ENCODE assay signal across 17 cellular contexts in genomic region chr6:102229271-102229670, GRCh38.
A peak's percentile ranks its signal among the peaks of the same experiment; 100 is the strongest.
DNase-seq lines count a peak whose midpoint lies in the region; ATAC-seq and TF ChIP-seq lines count a peak whose summit lies in the region.
"Had no signal": no experiment of that assay in that cellular context is flagged by ENCODE, and none has a peak within 500 bp of the region (broad histone marks: within the 10 kb centered on the region; RNA-seq: fewer than 3 reads in every experiment).

No MANE protein-coding gene starts in this region.

- H2BK5ac ChIP-seq in mesendoderm (ENCODE audit: low read length) = no peak overlapping the region

- H3K27me3 ChIP-seq in A673 (replicated peaks; ENCODE audit: insufficient read depth, low read depth, low read length, poor library complexity) (no peaks in the 10 kb centered on the region), mesendoderm (ENCODE audit: insufficient read depth, low read length, poor library complexity) (no peaks in the 10 kb centered on the region)
- H3K27me3 ChIP-seq: BE2C had no signal

- TF ChIP-seq CTCF in A673 (conservative IDR thresholded peaks at IDR 0.05; ENCODE audit: low read depth, low read length) = no peak
- no peak for TF ChIP-seq CTCF in WTC11 (IDR thresholded peaks at IDR 0.05)

- no peak overlapping the region for H3K18ac ChIP-seq in mesendoderm (ENCODE audit: low read length)

- POLR2A ChIA-PET in A673 (lab: Charles Lee; ENCODE audit: low non-redundant PET) (no interaction called here), WTC11 (lab: Charles Lee) (no interaction called here)
- POLR2A ChIA-PET in activated CD4-positive, alpha-beta memory T cell treated with anti-CD3 and anti-CD28 coated beads, Interleukin-2, amount 10 ng/mL, durations not matched to agents 7 days and 5 days (lab: Charles Lee) = no interaction called here

- H3K27me3 Mint-ChIP-seq in WTC11 (ENCODE audit: low read depth) = no peaks in the 10 kb centered on the region
- H3K27me3 Mint-ChIP-seq in activated CD4-positive, alpha-beta memory T cell treated with anti-CD3 and anti-CD28 coated beads, Interleukin-2, amount 10 ng/mL, durations not matched to agents 7 days and 5 days = no peaks in the 10 kb centered on the region
- H3K27me3 Mint-ChIP-seq: CD4-positive, alpha-beta memory T cell had no signal

- no peak overlapping the region for H4K8ac ChIP-seq in mesendoderm (ENCODE audit: low read depth, low read length)

- intact Hi-C loops in A673 (cut with micrococcal nuclease; ENCODE audit: unreplicated experiment) = no loop called here

- H3K4me1 ChIP-seq in A673 (ENCODE audit: insufficient read depth, low read length, poor library complexity, severe bottlenecking) = no peaks in the 10 kb centered on the region
- no peaks in the 10 kb centered on the region for H3K4me1 ChIP-seq in mesendoderm (ENCODE audit: control insufficient read depth, low read depth, low read length)

- no peak overlapping the region for H3K4me2 ChIP-seq in mesendoderm (ENCODE audit: low read length)

- peak; percentile 83 for ATAC-seq in WTC11
- ATAC-seq in GM19467 (IDR thresholded peaks at IDR 0.05; ENCODE audit: unreplicated experiment) = no peak
- ATAC-seq: HepG2 had no signal

- CTCF ChIA-PET in A673 (lab: Charles Lee) = no interaction called here
- CTCF ChIA-PET in WTC11 (lab: Charles Lee) = no interaction called here
- CTCF ChIA-PET in activated CD4-positive, alpha-beta memory T cell treated with anti-CD3 and anti-CD28 coated beads, Interleukin-2, amount 10 ng/mL, durations not matched to agents 7 days and 5 days (lab: Charles Lee) = no interaction called here

- H3K36me3 ChIP-seq in A673 (ENCODE audit: insufficient read depth, low read length, poor library complexity, severe bottlenecking) = no peaks in the 10 kb centered on the region
- no peaks in the 10 kb centered on the region for H3K36me3 ChIP-seq in mesendoderm (ENCODE audit: control insufficient read depth, insufficient read depth, low read length)
- H3K36me3 ChIP-seq: BE2C, HAP-1 had no signal

- H3K27ac Mint-ChIP-seq in WTC11 = peak overlapping the region; percentile 23; the same call in 1 of the 2 replicates
- H3K27ac Mint-ChIP-seq in activated CD4-positive, alpha-beta memory T cell treated with anti-CD3 and anti-CD28 coated beads, Interleukin-2, amount 10 ng/mL, durations not matched to agents 7 days and 5 days = no peak overlapping the region
- H3K27ac Mint-ChIP-seq: CD4-positive, alpha-beta memory T cell; HFFc6 had no signal

- no peak overlapping the region for H2BK15ac ChIP-seq in mesendoderm (replicated peaks; ENCODE audit: low read depth)

- H3K27ac ChIP-seq in A673 (ENCODE audit: low read depth, low read length, poor library complexity, severe bottlenecking) (no peak overlapping the region), mesendoderm (ENCODE audit: low read depth, low read length) (no peak overlapping the region)
- H3K27ac ChIP-seq: C4-2B, GM23248 had no signal

- H3K9ac ChIP-seq in mesendoderm (ENCODE audit: low read length) = no peak overlapping the region
- H3K9ac ChIP-seq: GM23248 had no signal

- H2AK5ac ChIP-seq in mesendoderm (ENCODE audit: low read length) = no peak overlapping the region

- no peak overlapping the region for H3K56ac ChIP-seq in mesendoderm (ENCODE audit: low read length)

- no peaks in the 10 kb centered on the region for H3K79me2 ChIP-seq in mesendoderm (ENCODE audit: control insufficient read depth, insufficient read depth, low read length)

- no TSS peak for BruUV-seq in A673 (replicated peaks; lab: Mats Ljungman, UMichigan)

- no peak overlapping the region for H3K23ac ChIP-seq in mesendoderm (ENCODE audit: low read length)

- no peaks in the 10 kb centered on the region for H3K9me3 ChIP-seq in A673 (ENCODE audit: low read depth, low read length, poor library complexity, severe bottlenecking)
- H3K9me3 ChIP-seq: BE2C, HAP-1 had no signal

- no peak overlapping the region for H4K5ac ChIP-seq in mesendoderm (ENCODE audit: low read length)

- H3K36me3 Mint-ChIP-seq in WTC11 = no peaks in the 10 kb centered on the region
- no peaks in the 10 kb centered on the region for H3K36me3 Mint-ChIP-seq in activated CD4-positive, alpha-beta memory T cell treated with anti-CD3 and anti-CD28 coated beads, Interleukin-2, amount 10 ng/mL, durations not matched to agents 7 days and 5 days (ENCODE audit: low read depth)
- H3K36me3 Mint-ChIP-seq: CD4-positive, alpha-beta memory T cell had no signal

- DNase-seq in A673 (ENCODE audit: low spot score) = peak; percentile 7
- DNase-seq in HCEC 1CT = peak; percentile 17
- no peak for DNase-seq in WTC11 (ENCODE audit: low spot score)
- peak; percentile 3 for DNase-seq in mesendoderm
- no peak for DNase-seq in GF-D8 (lab: John Stamatoyannopoulos, UW)
- no peak for DNase-seq in activated CD4-positive, alpha-beta memory T cell treated with anti-CD3 and anti-CD28 coated beads, Interleukin-2, amount 10 ng/mL, durations not matched to agents 7 days and 5 days
- DNase-seq: BE2C; CD4-positive, alpha-beta memory T cell; DMS153; DND-41; GDM1; GM23248; HFFc6 had no signal

- WGBS in mesendoderm (ENCODE audit: extremely low coverage, insufficient coverage, low lambda C conversion rate) = no CpG with 5 or more reads among the region's 1 CpG

- H3K4ac ChIP-seq in mesendoderm (ENCODE audit: low read depth, low read length) = no peak overlapping the region

- H3K79me1 ChIP-seq in mesendoderm (ENCODE audit: low read length) = no peaks in the 10 kb centered on the region

- no peak overlapping the region for H3K4me3 ChIP-seq in A673 (ENCODE audit: low read depth, low read length, poor library complexity, severe bottlenecking)
- H3K4me3 ChIP-seq in mesendoderm (ENCODE audit: low read length) = no peak overlapping the region
- H3K4me3 ChIP-seq: GM23248, HAP-1 had no signal

- peaks cover 11% of the 10 kb centered on the region; the same call in 1 of the 2 replicates for H3K9me3 Mint-ChIP-seq in WTC11
- H3K9me3 Mint-ChIP-seq in activated CD4-positive, alpha-beta memory T cell treated with anti-CD3 and anti-CD28 coated beads, Interleukin-2, amount 10 ng/mL, durations not matched to agents 7 days and 5 days = no peaks in the 10 kb centered on the region
- H3K9me3 Mint-ChIP-seq: HFFc6 had no signal

- H2BK120ac ChIP-seq in mesendoderm (ENCODE audit: low read depth, low read length) = no peak overlapping the region

- no peak overlapping the region for H3K4me3 Mint-ChIP-seq in WTC11
- no peak overlapping the region for H3K4me3 Mint-ChIP-seq in activated CD4-positive, alpha-beta memory T cell treated with anti-CD3 and anti-CD28 coated beads, Interleukin-2, amount 10 ng/mL, durations not matched to agents 7 days and 5 days
- H3K4me3 Mint-ChIP-seq: CD4-positive, alpha-beta memory T cell; HFFc6 had no signal

- H3K4me1 Mint-ChIP-seq in WTC11 = peaks cover 16% of the 10 kb centered on the region
- no peaks in the 10 kb centered on the region for H3K4me1 Mint-ChIP-seq in activated CD4-positive, alpha-beta memory T cell treated with anti-CD3 and anti-CD28 coated beads, Interleukin-2, amount 10 ng/mL, durations not matched to agents 7 days and 5 days
- H3K4me1 Mint-ChIP-seq: CD4-positive, alpha-beta memory T cell had no signal

TF ChIP-seq in WTC11, 78 proteins besides CTCF, POLR2A, EP300 and RAD21 (continues in another document):
- TF ChIP-seq NFE2L1 (CRISPR knock-in tag; IDR thresholded peaks at IDR 0.05) (no peak), FOXJ3 (CRISPR knock-in tag; IDR thresholded peaks at IDR 0.05; ENCODE audit: borderline replicate concordance) (no peak), HMGA2 (CRISPR knock-in tag; IDR thresholded peaks at IDR 0.05) (no peak), ZBTB21 (CRISPR knock-in tag; IDR thresholded peaks at IDR 0.05; ENCODE audit: borderline replicate concordance) (no peak), TEAD4 (CRISPR knock-in tag; IDR thresholded peaks at IDR 0.05) (no peak), CBFB (CRISPR knock-in tag; IDR thresholded peaks at IDR 0.05; ENCODE audit: low read depth) (no peak), KAT7 (CRISPR knock-in tag; IDR thresholded peaks at IDR 0.05; ENCODE audit: borderline replicate concordance) (no peak), SMAD3 (CRISPR knock-in tag; IDR thresholded peaks at IDR 0.05; ENCODE audit: borderline replicate concordance) (no peak), ZNF416 (CRISPR knock-in tag; IDR thresholded peaks at IDR 0.05) (no peak)
- TF ChIP-seq, protein P1, sequence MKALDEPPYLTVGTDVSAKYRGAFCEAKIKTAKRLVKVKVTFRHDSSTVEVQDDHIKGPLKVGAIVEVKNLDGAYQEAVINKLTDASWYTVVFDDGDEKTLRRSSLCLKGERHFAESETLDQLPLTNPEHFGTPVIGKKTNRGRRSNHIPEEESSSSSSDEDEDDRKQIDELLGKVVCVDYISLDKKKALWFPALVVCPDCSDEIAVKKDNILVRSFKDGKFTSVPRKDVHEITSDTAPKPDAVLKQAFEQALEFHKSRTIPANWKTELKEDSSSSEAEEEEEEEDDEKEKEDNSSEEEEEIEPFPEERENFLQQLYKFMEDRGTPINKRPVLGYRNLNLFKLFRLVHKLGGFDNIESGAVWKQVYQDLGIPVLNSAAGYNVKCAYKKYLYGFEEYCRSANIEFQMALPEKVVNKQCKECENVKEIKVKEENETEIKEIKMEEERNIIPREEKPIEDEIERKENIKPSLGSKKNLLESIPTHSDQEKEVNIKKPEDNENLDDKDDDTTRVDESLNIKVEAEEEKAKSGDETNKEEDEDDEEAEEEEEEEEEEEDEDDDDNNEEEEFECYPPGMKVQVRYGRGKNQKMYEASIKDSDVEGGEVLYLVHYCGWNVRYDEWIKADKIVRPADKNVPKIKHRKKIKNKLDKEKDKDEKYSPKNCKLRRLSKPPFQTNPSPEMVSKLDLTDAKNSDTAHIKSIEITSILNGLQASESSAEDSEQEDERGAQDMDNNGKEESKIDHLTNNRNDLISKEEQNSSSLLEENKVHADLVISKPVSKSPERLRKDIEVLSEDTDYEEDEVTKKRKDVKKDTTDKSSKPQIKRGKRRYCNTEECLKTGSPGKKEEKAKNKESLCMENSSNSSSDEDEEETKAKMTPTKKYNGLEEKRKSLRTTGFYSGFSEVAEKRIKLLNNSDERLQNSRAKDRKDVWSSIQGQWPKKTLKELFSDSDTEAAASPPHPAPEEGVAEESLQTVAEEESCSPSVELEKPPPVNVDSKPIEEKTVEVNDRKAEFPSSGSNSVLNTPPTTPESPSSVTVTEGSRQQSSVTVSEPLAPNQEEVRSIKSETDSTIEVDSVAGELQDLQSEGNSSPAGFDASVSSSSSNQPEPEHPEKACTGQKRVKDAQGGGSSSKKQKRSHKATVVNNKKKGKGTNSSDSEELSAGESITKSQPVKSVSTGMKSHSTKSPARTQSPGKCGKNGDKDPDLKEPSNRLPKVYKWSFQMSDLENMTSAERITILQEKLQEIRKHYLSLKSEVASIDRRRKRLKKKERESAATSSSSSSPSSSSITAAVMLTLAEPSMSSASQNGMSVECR (CRISPR knock-in tag; IDR thresholded peaks at IDR 0.05; ENCODE audit: borderline replicate concordance) = no peak

Comparison
In these comparisons a context has a peak if more than half of its experiments do, and no peak if none do; other contexts are left out.
1. DNase-seq: peak in A673 (single experiment), HCEC 1CT (single experiment) and mesendoderm (single experiment); none in WTC11 (single experiment), GF-D8 (single experiment) and activated CD4-positive, alpha-beta memory T cell treated with anti-CD3 and anti-CD28 coated beads, Interleukin-2, amount 10 ng/mL, durations not matched to agents 7 days and 5 days (single experiment).